In the genomic region with DNA sequence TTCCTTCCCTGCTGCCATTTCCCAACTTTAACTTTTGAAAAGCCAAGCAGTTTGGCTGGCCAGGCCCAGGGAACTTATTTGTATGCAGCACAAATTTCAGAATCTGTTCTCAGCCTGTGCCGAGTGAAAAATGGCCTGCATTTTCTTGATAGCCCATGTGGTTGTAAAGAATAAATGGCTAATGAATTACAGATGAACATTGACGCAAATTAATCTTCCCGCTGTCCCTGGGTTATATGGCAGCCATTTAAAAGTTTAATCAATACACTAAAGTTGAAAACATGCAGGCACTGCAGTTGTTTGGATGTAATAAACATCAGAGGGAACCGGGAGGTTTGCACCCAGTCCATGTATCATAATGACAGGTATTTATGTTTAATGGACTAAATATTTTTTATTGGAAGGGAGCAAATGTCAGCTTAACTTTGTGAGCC, we compare ENCODE assay signal across 16 cellular contexts.
"Had no signal": no experiment of that assay in that cellular context is flagged by ENCODE, and none has a peak within 500 bp of the region (broad histone marks: within the 10 kb centered on the region; RNA-seq: fewer than 3 reads in every experiment).

No MANE protein-coding gene starts in this region.

- H3K4me1 ChIP-seq: SJSA1, suprapubic skin had no signal

- H3K9me3 ChIP-seq: neutrophil, right atrium auricular region, SJSA1, suprapubic skin had no signal

- H3K27me3 ChIP-seq: neutrophil, right atrium auricular region, SJSA1, suprapubic skin had no signal

- ATAC-seq: left ventricle myocardium superior; stimulated activated memory B cell treated with anti-CD40 and anti-IgM and Interleukin-4, amounts not matched to agents 10 μg/mL and 1 μg/mL and 100 μg/mL, for 72 hours had no signal

- H3K4me2 ChIP-seq: smooth muscle cell had no signal

- H3K27ac Mint-ChIP-seq: activated CD4-positive, alpha-beta memory T cell treated with anti-CD3 and anti-CD28 coated beads for 36 hours; activated naive CD8-positive, alpha-beta T cell treated with anti-CD3 and anti-CD28 coated beads, Interleukin-2, amount 10 ng/mL, durations not matched to agents 7 days and 5 days; naive B cell; stimulated activated memory B cell treated with anti-CD40 and anti-IgM and Interleukin-4, amounts not matched to agents 10 μg/mL and 1 μg/mL and 100 μg/mL, for 72 hours; T-helper 2 cell treated with Interferon-gamma antibody and Interleukin-4, amounts not matched to agents 5 μg/mL and 100 μg/mL, for 36 hours had no signal

- H3K9me3 Mint-ChIP-seq: activated naive CD8-positive, alpha-beta T cell treated with anti-CD3 and anti-CD28 coated beads, Interleukin-2, amount 10 ng/mL, durations not matched to agents 7 days and 5 days; T-helper 2 cell treated with Interferon-gamma antibody and Interleukin-4, amounts not matched to agents 5 μg/mL and 100 μg/mL, for 36 hours had no signal

- H3K4me3 ChIP-seq: right atrium auricular region, SJSA1, smooth muscle cell, suprapubic skin had no signal

- H3K4me1 Mint-ChIP-seq: activated naive CD8-positive, alpha-beta T cell treated with anti-CD3 and anti-CD28 coated beads, Interleukin-2, amount 10 ng/mL, durations not matched to agents 7 days and 5 days; naive B cell; stimulated activated memory B cell treated with anti-CD40 and anti-IgM and Interleukin-4, amounts not matched to agents 10 μg/mL and 1 μg/mL and 100 μg/mL, for 72 hours had no signal

- H3K36me3 Mint-ChIP-seq: activated CD4-positive, alpha-beta memory T cell treated with anti-CD3 and anti-CD28 coated beads for 36 hours; activated naive CD8-positive, alpha-beta T cell treated with anti-CD3 and anti-CD28 coated beads, Interleukin-2, amount 10 ng/mL, durations not matched to agents 7 days and 5 days; naive B cell; stimulated activated memory B cell treated with anti-CD40 and anti-IgM and Interleukin-4, amounts not matched to agents 10 μg/mL and 1 μg/mL and 100 μg/mL, for 72 hours had no signal

- DNase-seq: activated CD4-positive, alpha-beta memory T cell treated with anti-CD3 and anti-CD28 coated beads for 36 hours; activated gamma-delta T cell treated with Interleukin-2 at 50 U/mL for 16 hours; activated naive CD8-positive, alpha-beta T cell treated with anti-CD3 and anti-CD28 coated beads, Interleukin-2, amount 10 ng/mL, durations not matched to agents 7 days and 5 days; activated T-cell treated with anti-CD3 and anti-CD28 coated beads, Interleukin-2, amount 50 U/mL, for 48 hours; effector memory CD4-positive, alpha-beta T cell; foreskin melanocyte; left ventricle myocardium superior; naive B cell; SW 1271 had no signal

- H3K36me3 ChIP-seq: neutrophil, right atrium auricular region, SJSA1, suprapubic skin had no signal

- H3K4me3 Mint-ChIP-seq: activated CD4-positive, alpha-beta memory T cell treated with anti-CD3 and anti-CD28 coated beads for 36 hours; activated naive CD8-positive, alpha-beta T cell treated with anti-CD3 and anti-CD28 coated beads, Interleukin-2, amount 10 ng/mL, durations not matched to agents 7 days and 5 days; naive B cell; stimulated activated memory B cell treated with anti-CD40 and anti-IgM and Interleukin-4, amounts not matched to agents 10 μg/mL and 1 μg/mL and 100 μg/mL, for 72 hours; T-helper 2 cell treated with Interferon-gamma antibody and Interleukin-4, amounts not matched to agents 5 μg/mL and 100 μg/mL, for 36 hours had no signal

- H3K27ac ChIP-seq: neutrophil, SJSA1, suprapubic skin had no signal

- H3K27me3 Mint-ChIP-seq: activated CD4-positive, alpha-beta memory T cell treated with anti-CD3 and anti-CD28 coated beads for 36 hours; activated naive CD8-positive, alpha-beta T cell treated with anti-CD3 and anti-CD28 coated beads, Interleukin-2, amount 10 ng/mL, durations not matched to agents 7 days and 5 days; naive B cell; stimulated activated memory B cell treated with anti-CD40 and anti-IgM and Interleukin-4, amounts not matched to agents 10 μg/mL and 1 μg/mL and 100 μg/mL, for 72 hours had no signal
